In the genomic region with DNA sequence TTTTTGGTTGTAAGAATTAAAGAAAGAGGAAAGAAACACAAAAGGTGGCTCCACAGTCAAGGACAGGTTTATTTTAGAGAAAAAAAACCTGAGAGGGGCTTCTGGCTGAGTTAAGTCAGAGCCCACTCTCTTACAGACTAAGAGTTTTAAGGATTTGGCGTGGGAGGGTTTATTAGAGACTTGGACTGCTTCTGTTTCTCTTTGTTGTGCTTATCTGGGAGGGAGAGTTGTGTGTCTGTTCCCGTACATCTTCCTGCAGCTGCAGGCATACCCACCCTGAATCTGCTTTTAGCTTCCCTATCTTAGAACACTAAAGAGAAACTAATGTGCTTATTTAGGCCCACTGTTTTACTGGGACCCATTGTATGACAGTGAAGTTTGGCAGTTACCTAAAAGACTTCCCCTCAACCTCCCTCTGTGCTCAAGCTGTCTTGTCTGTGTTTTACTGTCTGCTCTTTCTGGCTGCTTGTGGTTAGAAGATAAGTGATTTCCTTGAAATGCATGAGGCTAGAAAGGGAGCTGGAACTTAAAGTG, we compare ENCODE assay signal across 15 cellular contexts. TPM values are rescaled to one million over a fixed set of nuclear protein-coding genes. Genes with fewer than 3 reads are reported as not detected.
A peak's percentile ranks its signal among the peaks of the same experiment; 100 is the strongest.
DNase-seq lines count a peak whose midpoint lies in the region; ATAC-seq and TF ChIP-seq lines count a peak whose summit lies in the region.
"Had no signal": no experiment of that assay in that cellular context is flagged by ENCODE, and none has a peak within 500 bp of the region (broad histone marks: within the 10 kb centered on the region; RNA-seq: fewer than 3 reads in every experiment).

No MANE protein-coding gene starts in this region.

- peaks cover 33% of the 10 kb centered on the region for H3K36me3 Mint-ChIP-seq in activated CD4-positive, alpha-beta T cell treated with anti-CD3 and anti-CD28 coated beads, Interleukin-2, amount 10 ng/mL, durations not matched to agents 24 days and 14 days (ENCODE audit: low read depth)
- H3K36me3 Mint-ChIP-seq in activated T-helper 1 cell treated with anti-CD3 and anti-CD28 coated beads, Interleukin-12 subunit alpha, Interleukin-12 subunit beta, Interleukin-2, Interleukin-4 antibody, amounts not matched to agents 30 ng/mL and 10 ng/mL and 1 ng/mL, durations not matched to agents 14 hours and 24 hours and 36 hours (ENCODE audit: low read depth), result peaks cover 20% of the 10 kb centered on the region
- H3K36me3 Mint-ChIP-seq in natural killer cell treated with Interleukin-12 subunit alpha and Interleukin-12 subunit beta and Interleukin-15 and Interleukin-18, amount 100 ng/mL, for 72 hours, result peaks cover 7% of the 10 kb centered on the region
- H3K36me3 Mint-ChIP-seq in HFFc6 (ENCODE audit: low read depth), result no peaks in the 10 kb centered on the region

- H3K27ac ChIP-seq in KOPT-K1 (ENCODE audit: low read depth, low read length, poor library complexity, severe bottlenecking), result peak overlapping the region; percentile 95

- ATAC-seq in natural killer cell treated with Interleukin-12 subunit alpha and Interleukin-12 subunit beta and Interleukin-15 and Interleukin-18, amount 100 ng/mL, for 72 hours, result peak in 1 of 2 donors; percentile 62
- ATAC-seq in SK-N-SH treated with all-trans-retinoic acid at 6 μM for 48 hours, result no peak
- ATAC-seq: left ventricle myocardium superior had no signal

- intact Hi-C loops in activated CD4-positive, alpha-beta T cell treated with anti-CD3 and anti-CD28 coated beads, Interleukin-2, amount 10 ng/mL, durations not matched to agents 24 days and 14 days (cut with micrococcal nuclease), result no loop called here
- intact Hi-C loops in activated T-helper 1 cell treated with anti-CD3 and anti-CD28 coated beads, Interleukin-12 subunit alpha, Interleukin-12 subunit beta, Interleukin-2, Interleukin-4 antibody, amounts not matched to agents 30 ng/mL and 10 ng/mL and 1 ng/mL, durations not matched to agents 14 hours and 24 hours and 36 hours (cut with micrococcal nuclease), result no loop called here

- H3K4me1 Mint-ChIP-seq in activated CD4-positive, alpha-beta T cell treated with anti-CD3 and anti-CD28 coated beads, Interleukin-2, amount 10 ng/mL, durations not matched to agents 24 days and 14 days, result peaks cover 69% of the 10 kb centered on the region
- H3K4me1 Mint-ChIP-seq in activated T-helper 1 cell treated with anti-CD3 and anti-CD28 coated beads, Interleukin-12 subunit alpha, Interleukin-12 subunit beta, Interleukin-2, Interleukin-4 antibody, amounts not matched to agents 30 ng/mL and 10 ng/mL and 1 ng/mL, durations not matched to agents 14 hours and 24 hours and 36 hours (ENCODE audit: low read depth), result peaks cover 77% of the 10 kb centered on the region
- peaks cover 33 to 56% of the 10 kb centered on the region in 2 donors for H3K4me1 Mint-ChIP-seq in natural killer cell treated with Interleukin-12 subunit alpha and Interleukin-12 subunit beta and Interleukin-15 and Interleukin-18, amount 100 ng/mL, for 72 hours (ENCODE audit: low read depth in 2 of 2)
- H3K4me1 Mint-ChIP-seq in HFFc6 (ENCODE audit: low read depth), result no peaks in the 10 kb centered on the region

- H3K27me3 Mint-ChIP-seq in activated CD4-positive, alpha-beta T cell treated with anti-CD3 and anti-CD28 coated beads, Interleukin-2, amount 10 ng/mL, durations not matched to agents 24 days and 14 days, result no peaks in the 10 kb centered on the region
- no peaks in the 10 kb centered on the region for H3K27me3 Mint-ChIP-seq in activated T-helper 1 cell treated with anti-CD3 and anti-CD28 coated beads, Interleukin-12 subunit alpha, Interleukin-12 subunit beta, Interleukin-2, Interleukin-4 antibody, amounts not matched to agents 30 ng/mL and 10 ng/mL and 1 ng/mL, durations not matched to agents 14 hours and 24 hours and 36 hours (ENCODE audit: insufficient read depth)
- peaks cover 0 to 3% of the 10 kb centered on the region in 2 donors for H3K27me3 Mint-ChIP-seq in natural killer cell treated with Interleukin-12 subunit alpha and Interleukin-12 subunit beta and Interleukin-15 and Interleukin-18, amount 100 ng/mL, for 72 hours
- no peaks in the 10 kb centered on the region; the same call in 1 of the 2 replicates for H3K27me3 Mint-ChIP-seq in HFFc6 (ENCODE audit: insufficient read depth)

- no peak for TF ChIP-seq CTCF in HFFc6 (IDR thresholded peaks at IDR 0.05)

- peak overlapping the region; percentile 81 for H3K4me3 Mint-ChIP-seq in activated CD4-positive, alpha-beta T cell treated with anti-CD3 and anti-CD28 coated beads, Interleukin-2, amount 10 ng/mL, durations not matched to agents 24 days and 14 days
- H3K4me3 Mint-ChIP-seq in activated T-helper 1 cell treated with anti-CD3 and anti-CD28 coated beads, Interleukin-12 subunit alpha, Interleukin-12 subunit beta, Interleukin-2, Interleukin-4 antibody, amounts not matched to agents 30 ng/mL and 10 ng/mL and 1 ng/mL, durations not matched to agents 14 hours and 24 hours and 36 hours, result peak overlapping the region; percentile 85
- peak overlapping the region; percentile 73 for H3K4me3 Mint-ChIP-seq in natural killer cell treated with Interleukin-12 subunit alpha and Interleukin-12 subunit beta and Interleukin-15 and Interleukin-18, amount 100 ng/mL, for 72 hours
- no peak overlapping the region for H3K4me3 Mint-ChIP-seq in HFFc6

- H3K36me3 ChIP-seq in KOPT-K1 (ENCODE audit: insufficient read depth, low read length), result peaks cover 18% of the 10 kb centered on the region

- peak; percentile 84 for DNase-seq in activated CD4-positive, alpha-beta T cell treated with anti-CD3 and anti-CD28 coated beads, Interleukin-2, amount 10 ng/mL, durations not matched to agents 24 days and 14 days
- no peak for DNase-seq in activated CD4-positive, alpha-beta T cell treated with anti-CD3 and anti-CD28 coated beads for 48 hours
- peak; percentile 17 for DNase-seq in activated T-helper 1 cell treated with anti-CD3 and anti-CD28 coated beads, Interleukin-12 subunit alpha, Interleukin-12 subunit beta, Interleukin-2, Interleukin-4 antibody, amounts not matched to agents 30 ng/mL and 10 ng/mL and 1 ng/mL, durations not matched to agents 14 hours and 24 hours and 36 hours (ENCODE audit: low spot score)
- no peak for DNase-seq in natural killer cell treated with Interleukin-12 subunit alpha and Interleukin-12 subunit beta and Interleukin-15 and Interleukin-18, amount 100 ng/mL, for 72 hours (ENCODE audit: low spot score)
- no peak for DNase-seq in effector CD8-positive, alpha-beta T cell (lab: John Stamatoyannopoulos, UW)
- DNase-seq in HFFc6, result no peak
- DNase-seq: ACHN, DMS79, glutamatergic neuron, GOT3, left ventricle myocardium superior, NCI-H1436 treated with DMSO at 0.1 percent for 48 hours, NCI-H774 had no signal

- H3K27ac Mint-ChIP-seq in activated CD4-positive, alpha-beta T cell treated with anti-CD3 and anti-CD28 coated beads, Interleukin-2, amount 10 ng/mL, durations not matched to agents 24 days and 14 days, result peak overlapping the region; percentile 90
- H3K27ac Mint-ChIP-seq in activated T-helper 1 cell treated with anti-CD3 and anti-CD28 coated beads, Interleukin-12 subunit alpha, Interleukin-12 subunit beta, Interleukin-2, Interleukin-4 antibody, amounts not matched to agents 30 ng/mL and 10 ng/mL and 1 ng/mL, durations not matched to agents 14 hours and 24 hours and 36 hours, result peak overlapping the region; percentile 89
- H3K27ac Mint-ChIP-seq in natural killer cell treated with Interleukin-12 subunit alpha and Interleukin-12 subunit beta and Interleukin-15 and Interleukin-18, amount 100 ng/mL, for 72 hours, result peak overlapping the region; percentile 61 to 68
- H3K27ac Mint-ChIP-seq in HFFc6, result no peak overlapping the region

- H3K9me3 ChIP-seq in KOPT-K1 (ENCODE audit: insufficient read depth, low read length, poor library complexity, severe bottlenecking), result no peaks in the 10 kb centered on the region

- no peaks in the 10 kb centered on the region for H3K9me3 Mint-ChIP-seq in activated CD4-positive, alpha-beta T cell treated with anti-CD3 and anti-CD28 coated beads, Interleukin-2, amount 10 ng/mL, durations not matched to agents 24 days and 14 days
- peaks cover 5% of the 10 kb centered on the region for H3K9me3 Mint-ChIP-seq in activated T-helper 1 cell treated with anti-CD3 and anti-CD28 coated beads, Interleukin-12 subunit alpha, Interleukin-12 subunit beta, Interleukin-2, Interleukin-4 antibody, amounts not matched to agents 30 ng/mL and 10 ng/mL and 1 ng/mL, durations not matched to agents 14 hours and 24 hours and 36 hours
- no peaks in the 10 kb centered on the region for H3K9me3 Mint-ChIP-seq in natural killer cell treated with Interleukin-12 subunit alpha and Interleukin-12 subunit beta and Interleukin-15 and Interleukin-18, amount 100 ng/mL, for 72 hours
- H3K9me3 Mint-ChIP-seq in HFFc6, result peaks cover 27% of the 10 kb centered on the region

RNA-seq across cellular contexts. Expression of gene RSAD2, which starts 2.7 kb away (rescaled TPM):
- 2.0 and 2.4 TPM in 2 replicates for total RNA-seq in activated CD4-positive, alpha-beta T cell treated with anti-CD3 and anti-CD28 coated beads, Interleukin-2, amount 10 ng/mL, durations not matched to agents 24 days and 14 days
- total RNA-seq in activated T-helper 1 cell treated with anti-CD3 and anti-CD28 coated beads, Interleukin-12 subunit alpha, Interleukin-12 subunit beta, Interleukin-2, Interleukin-4 antibody, amounts not matched to agents 30 ng/mL and 10 ng/mL and 1 ng/mL, durations not matched to agents 14 hours and 24 hours and 36 hours, result 2.2 and 2.4 TPM in 2 replicates
- total RNA-seq in natural killer cell treated with Interleukin-12 subunit alpha and Interleukin-12 subunit beta and Interleukin-15 and Interleukin-18, amount 100 ng/mL, for 72 hours, result 1 to 10 TPM; 2.2 to 6.8 TPM
- total RNA-seq in HFFc6 (2021; fragmentation: NEBNext Ultra II Directional; extraction: Animal tissue kit (Norgen Biotek cat#: 25700)), result not detected

RNA-seq across cellular contexts. Expression of gene CMPK2, which starts 14.6 kb away (rescaled TPM):
- total RNA-seq in activated CD4-positive, alpha-beta T cell treated with anti-CD3 and anti-CD28 coated beads, Interleukin-2, amount 10 ng/mL, durations not matched to agents 24 days and 14 days, result 6.4 and 6.9 TPM in 2 replicates
- 4.1 and 7.4 TPM in 2 replicates for total RNA-seq in activated T-helper 1 cell treated with anti-CD3 and anti-CD28 coated beads, Interleukin-12 subunit alpha, Interleukin-12 subunit beta, Interleukin-2, Interleukin-4 antibody, amounts not matched to agents 30 ng/mL and 10 ng/mL and 1 ng/mL, durations not matched to agents 14 hours and 24 hours and 36 hours
- total RNA-seq in natural killer cell treated with Interleukin-12 subunit alpha and Interleukin-12 subunit beta and Interleukin-15 and Interleukin-18, amount 100 ng/mL, for 72 hours, result 1 to 10 TPM; 5.7 to 6.4 TPM
- total RNA-seq in HFFc6 (2021; fragmentation: NEBNext Ultra II Directional; extraction: Animal tissue kit (Norgen Biotek cat#: 25700)), result not detected

RNA-seq across cellular contexts. Expression of gene RNF144A, which starts 36.9 kb away (rescaled TPM):
- total RNA-seq in activated CD4-positive, alpha-beta T cell treated with anti-CD3 and anti-CD28 coated beads, Interleukin-2, amount 10 ng/mL, durations not matched to agents 24 days and 14 days, result 22.1 and 23.0 TPM in 2 replicates
- 14.4 and 16.6 TPM in 2 replicates for total RNA-seq in activated T-helper 1 cell treated with anti-CD3 and anti-CD28 coated beads, Interleukin-12 subunit alpha, Interleukin-12 subunit beta, Interleukin-2, Interleukin-4 antibody, amounts not matched to agents 30 ng/mL and 10 ng/mL and 1 ng/mL, durations not matched to agents 14 hours and 24 hours and 36 hours
- total RNA-seq in natural killer cell treated with Interleukin-12 subunit alpha and Interleukin-12 subunit beta and Interleukin-15 and Interleukin-18, amount 100 ng/mL, for 72 hours, result 10 to 100 TPM; 17.2 to 66.1 TPM
- not detected for total RNA-seq in HFFc6 (2021; fragmentation: NEBNext Ultra II Directional; extraction: Animal tissue kit (Norgen Biotek cat#: 25700))

Comparison
In these comparisons a context has a peak if more than half of its experiments do, and no peak if none do; other contexts are left out.
1. DNase-seq: peak in activated CD4-positive, alpha-beta T cell treated with anti-CD3 and anti-CD28 coated beads, Interleukin-2, amount 10 ng/mL, durations not matched to agents 24 days and 14 days (single experiment) and activated T-helper 1 cell treated with anti-CD3 and anti-CD28 coated beads, Interleukin-12 subunit alpha, Interleukin-12 subunit beta, Interleukin-2, Interleukin-4 antibody, amounts not matched to agents 30 ng/mL and 10 ng/mL and 1 ng/mL, durations not matched to agents 14 hours and 24 hours and 36 hours (single experiment); none in activated CD4-positive, alpha-beta T cell treated with anti-CD3 and anti-CD28 coated beads for 48 hours (single experiment), natural killer cell treated with Interleukin-12 subunit alpha and Interleukin-12 subunit beta and Interleukin-15 and Interleukin-18, amount 100 ng/mL, for 72 hours (single experiment), effector CD8-positive, alpha-beta T cell (single experiment) and HFFc6 (single experiment).
2. RNA of gene RNF144A, which starts 36.9 kb away (total RNA-seq): 17.2 to 66.1 TPM in natural killer cell treated with Interleukin-12 subunit alpha and Interleukin-12 subunit beta and Interleukin-15 and Interleukin-18, amount 100 ng/mL, for 72 hours, 22.1 to 23.0 TPM in activated CD4-positive, alpha-beta T cell treated with anti-CD3 and anti-CD28 coated beads, Interleukin-2, amount 10 ng/mL, durations not matched to agents 24 days and 14 days and 14.4 to 16.6 TPM in activated T-helper 1 cell treated with anti-CD3 and anti-CD28 coated beads, Interleukin-12 subunit alpha, Interleukin-12 subunit beta, Interleukin-2, Interleukin-4 antibody, amounts not matched to agents 30 ng/mL and 10 ng/mL and 1 ng/mL, durations not matched to agents 14 hours and 24 hours and 36 hours; not detected in HFFc6; every median in the first group is over 10 times any median in the second.